Comparison of ENCODE assay signal across 23 cellular contexts in the genomic region with DNA sequence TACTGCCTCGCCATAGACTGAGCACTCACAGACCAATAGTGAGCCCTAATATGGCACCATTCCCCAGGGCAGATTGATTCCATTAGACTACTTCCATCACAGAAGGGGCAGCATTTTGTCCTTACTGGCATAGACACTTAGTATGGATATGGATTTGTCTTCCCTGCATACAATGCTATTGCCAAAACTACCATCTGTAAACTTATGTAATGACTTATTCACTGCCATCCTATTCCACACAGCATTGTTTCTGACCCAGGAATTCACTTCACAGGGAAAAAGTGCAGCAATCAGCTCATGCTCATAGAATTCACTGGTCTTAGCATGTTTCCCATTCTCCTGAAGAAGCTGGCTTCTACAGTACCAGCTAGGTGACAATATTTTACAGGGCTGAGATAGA.
"Had no signal": no experiment of that assay in that cellular context is flagged by ENCODE, and none has a peak within 500 bp of the region (broad histone marks: within the 10 kb centered on the region; RNA-seq: fewer than 3 reads in every experiment).

No MANE protein-coding gene starts in this region.

- H3K27me3 ChIP-seq: left lung, pancreas, testis, thyroid gland, upper lobe of right lung had no signal

- DNase-seq: hypothalamus; immature natural killer cell; kidney; left colon; left lung; midbrain; mucosa of descending colon; naive thymus-derived CD8-positive, alpha-beta T cell; nucleus accumbens; pancreas; posterior cingulate gyrus; retina; right cardiac atrium; stimulated activated CD4-positive, alpha-beta T cell treated with anti-CD3 and anti-CD28 coated beads, Interleukin-4, amount 100 ng/mL, for 24 hours; stimulated activated naive CD4-positive, alpha-beta T cell; testis; thyroid gland; trophoblast cell; upper lobe of right lung had no signal

- ATAC-seq: left lung; mucosa of descending colon; naive thymus-derived CD8-positive, alpha-beta T cell; pancreas; right cardiac atrium; sciatic nerve; upper lobe of right lung had no signal

- H3K4me1 ChIP-seq: left lung, pancreas, prostate gland, testis, thyroid gland, upper lobe of right lung had no signal

- H3K4me3 ChIP-seq: left lung, lung, mucosa of descending colon, pancreas, prostate gland, skin epidermis, testis, thyroid gland, upper lobe of right lung had no signal

- H3K9me3 ChIP-seq: left lung, mucosa of descending colon, pancreas, prostate gland, testis, thyroid gland, upper lobe of right lung had no signal

- H3K36me3 ChIP-seq: left lung, pancreas, prostate gland, thyroid gland, upper lobe of right lung had no signal

- H3K27ac ChIP-seq: left lung, pancreas, prostate gland, skin epidermis, testis, thyroid gland, upper lobe of right lung had no signal
